Comparison of ENCODE assay signal across 20 cellular contexts in genomic region chr10:102195301-102195870, GRCh38. TPM values are rescaled to one million over a fixed set of nuclear protein-coding genes. Genes with fewer than 3 reads are reported as not detected.
"Had no signal": no experiment of that assay in that cellular context is flagged by ENCODE, and none has a peak within 500 bp of the region (broad histone marks: within the 10 kb centered on the region; RNA-seq: fewer than 3 reads in every experiment).

No MANE protein-coding gene starts in this region.

- H3K27me3 Mint-ChIP-seq: activated naive CD8-positive, alpha-beta T cell treated with anti-CD3 and anti-CD28 coated beads, Interleukin-2, amount 10 ng/mL, durations not matched to agents 7 days and 5 days had no signal

- H3K4me2 ChIP-seq: smooth muscle cell had no signal

- H3K4me1 ChIP-seq: right atrium auricular region, suprapubic skin had no signal

- H3K4me3 Mint-ChIP-seq: activated CD4-positive, alpha-beta T cell treated with anti-CD3 and anti-CD28 coated beads, Interleukin-2, amount 10 ng/mL, durations not matched to agents 7 days and 5 days; activated naive CD8-positive, alpha-beta T cell treated with anti-CD3 and anti-CD28 coated beads, Interleukin-2, amount 10 ng/mL, durations not matched to agents 7 days and 5 days; activated T-helper 1 cell treated with anti-CD3 and anti-CD28 coated beads, Interleukin-12 subunit alpha, Interleukin-12 subunit beta, Interleukin-2, Interleukin-4 antibody, amounts not matched to agents 30 ng/mL and 10 ng/mL and 1 ng/mL, durations not matched to agents 14 hours and 24 hours and 36 hours; natural killer cell treated with Interleukin-12 subunit alpha and Interleukin-12 subunit beta and Interleukin-15 and Interleukin-18, amount 100 ng/mL, for 72 hours; stimulated activated naive CD8-positive, alpha-beta T cell treated with anti-CD3 and anti-CD28 coated beads, Interleukin-15, Interleukin-2, amounts not matched to agents 100 ng/mL and 50 ng/mL, for 24 hours had no signal

- H3K27ac ChIP-seq: right atrium auricular region, suprapubic skin had no signal

- H3K27ac Mint-ChIP-seq: activated CD4-positive, alpha-beta T cell treated with anti-CD3 and anti-CD28 coated beads, Interleukin-2, amount 10 ng/mL, durations not matched to agents 7 days and 5 days; activated naive CD8-positive, alpha-beta T cell treated with anti-CD3 and anti-CD28 coated beads, Interleukin-2, amount 10 ng/mL, durations not matched to agents 7 days and 5 days; activated T-helper 1 cell treated with anti-CD3 and anti-CD28 coated beads, Interleukin-12 subunit alpha, Interleukin-12 subunit beta, Interleukin-2, Interleukin-4 antibody, amounts not matched to agents 30 ng/mL and 10 ng/mL and 1 ng/mL, durations not matched to agents 14 hours and 24 hours and 36 hours; natural killer cell treated with Interleukin-12 subunit alpha and Interleukin-12 subunit beta and Interleukin-15 and Interleukin-18, amount 100 ng/mL, for 72 hours; stimulated activated naive CD8-positive, alpha-beta T cell treated with anti-CD3 and anti-CD28 coated beads, Interleukin-15, Interleukin-2, amounts not matched to agents 100 ng/mL and 50 ng/mL, for 24 hours had no signal

- H3K9me3 ChIP-seq: right atrium auricular region, suprapubic skin had no signal

- H3K27me3 ChIP-seq: right atrium auricular region, suprapubic skin had no signal

- ATAC-seq: esophagus mucosa; left ventricle myocardium superior; natural killer cell treated with Interleukin-12 subunit alpha and Interleukin-12 subunit beta and Interleukin-15 and Interleukin-18, amount 100 ng/mL, for 72 hours had no signal

- DNase-seq: activated CD4-positive, alpha-beta T cell treated with anti-CD3 and anti-CD28 coated beads, Interleukin-2, amount 10 ng/mL, durations not matched to agents 7 days and 5 days; activated CD8-positive, alpha-beta memory T cell treated with anti-CD3 and anti-CD28 coated beads for 24 hours; activated naive CD4-positive, alpha-beta T cell; activated naive CD8-positive, alpha-beta T cell treated with anti-CD3 and anti-CD28 coated beads, Interleukin-2, amount 10 ng/mL, durations not matched to agents 7 days and 5 days; anterior cingulate cortex; glutamatergic neuron; hypothalamus; kidney glomerular epithelial cell; left ventricle myocardium superior; mesenchymal stem cell; nucleus accumbens had no signal

- H3K4me1 Mint-ChIP-seq: activated naive CD8-positive, alpha-beta T cell treated with anti-CD3 and anti-CD28 coated beads, Interleukin-2, amount 10 ng/mL, durations not matched to agents 7 days and 5 days had no signal

- H3K4me3 ChIP-seq: right atrium auricular region, smooth muscle cell, suprapubic skin had no signal

- H3K36me3 Mint-ChIP-seq: natural killer cell treated with Interleukin-12 subunit alpha and Interleukin-12 subunit beta and Interleukin-15 and Interleukin-18, amount 100 ng/mL, for 72 hours had no signal

- H3K36me3 ChIP-seq: right atrium auricular region, suprapubic skin had no signal

RNA-seq across cellular contexts. Expression of gene ELOVL3, which starts 30.7 kb away (rescaled TPM):
- total RNA-seq: activated CD4-positive, alpha-beta T cell treated with anti-CD3 and anti-CD28 coated beads, Interleukin-2, amount 10 ng/mL, durations not matched to agents 7 days and 5 days; esophagus mucosa; left ventricle myocardium superior; mucosa of gallbladder; natural killer cell treated with Interleukin-12 subunit alpha and Interleukin-12 subunit beta and Interleukin-15 and Interleukin-18, amount 100 ng/mL, for 72 hours had no signal

RNA-seq across cellular contexts. Expression of gene PITX3, which starts 45.9 kb away (rescaled TPM):
- total RNA-seq: activated CD4-positive, alpha-beta T cell treated with anti-CD3 and anti-CD28 coated beads, Interleukin-2, amount 10 ng/mL, durations not matched to agents 7 days and 5 days; activated naive CD8-positive, alpha-beta T cell treated with anti-CD3 and anti-CD28 coated beads, Interleukin-2, amount 10 ng/mL, durations not matched to agents 7 days and 5 days; esophagus mucosa; mucosa of gallbladder; natural killer cell treated with Interleukin-12 subunit alpha and Interleukin-12 subunit beta and Interleukin-15 and Interleukin-18, amount 100 ng/mL, for 72 hours; posterior vena cava; smooth muscle cell; suprapubic skin had no signal
